8 cellular contexts compared by ENCODE assay signal in the genomic region with DNA sequence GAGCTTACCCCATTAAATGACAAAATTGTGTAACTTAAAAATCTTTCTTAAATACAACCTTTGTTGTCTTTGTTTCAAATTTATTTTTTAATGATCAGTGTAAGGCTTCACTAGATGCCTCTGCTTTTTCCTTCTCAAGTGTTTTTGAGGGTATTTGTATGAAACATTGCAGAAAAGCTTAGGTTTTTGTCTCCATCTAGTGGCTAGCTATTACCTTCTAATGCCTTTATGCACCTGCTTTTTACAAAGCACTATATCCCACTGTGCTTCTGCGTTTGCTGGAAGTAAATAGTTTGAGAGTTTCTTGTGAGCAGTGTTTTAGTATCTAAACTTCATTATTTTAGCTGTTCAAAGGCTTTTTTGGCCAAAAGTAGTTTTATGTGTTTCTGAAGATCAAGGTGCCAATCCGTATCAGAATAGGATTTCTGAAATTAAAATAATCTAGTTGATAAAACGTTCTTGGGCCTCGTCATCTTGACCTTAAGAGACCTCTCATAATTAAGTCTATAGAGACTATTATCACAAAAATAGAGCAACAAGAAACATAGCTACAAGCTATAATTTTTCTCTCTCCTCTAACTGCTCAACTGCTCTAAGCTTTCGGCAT. TPM values are rescaled to one million over a fixed set of nuclear protein-coding genes. Genes with fewer than 3 reads are reported as not detected.
DNase-seq lines count a peak whose midpoint lies in the region; ATAC-seq and TF ChIP-seq lines count a peak whose summit lies in the region.

No MANE protein-coding gene starts in this region.

- no peak overlapping the region for H3K4me3 ChIP-seq in left lung
- H3K4me3 ChIP-seq in MG63 = no peak overlapping the region

- peak; percentile 79 for ATAC-seq in left lung
- no peak for ATAC-seq in GM19452 (IDR thresholded peaks at IDR 0.05; ENCODE audit: unreplicated experiment)

- no peaks in the 10 kb centered on the region for H3K4me1 ChIP-seq in left lung

- TF ChIP-seq CTCF in left lung (IDR thresholded peaks at IDR 0.05) = peak; percentile 42 to 52

- H3K27me3 ChIP-seq in left lung = no peaks in the 10 kb centered on the region
- H3K27me3 ChIP-seq in MG63 = no peaks in the 10 kb centered on the region

- DNase-seq in DMS79 treated with DMSO at 0.1 percent for 48 hours (lab: John Stamatoyannopoulos, UW) = peak; percentile 61
- peak; percentile 30 for DNase-seq in HS-27A (ENCODE audit: low read depth)
- peak; percentile 82 for DNase-seq in NCI-H82 (lab: John Stamatoyannopoulos, UW)
- peak; percentile 19 for DNase-seq in central memory CD4-positive, alpha-beta T cell
- no peak for DNase-seq in left lung
- DNase-seq in MG63 = no peak
- no peak for DNase-seq in stimulated activated CD4-positive, alpha-beta T cell treated with anti-CD3 and anti-CD28 coated beads, Interleukin-4, amount 100 ng/mL, for 1 hour

- H3K9me3 ChIP-seq in left lung = peaks cover 0 to 5% of the 10 kb centered on the region in 2 donors
- H3K9me3 ChIP-seq in MG63 = no peaks in the 10 kb centered on the region; the same call in 1 of the 2 replicates

- H3K36me3 ChIP-seq in left lung (peaks cover 0 to 44% of the 10 kb centered on the region in 2 donors), MG63 (peaks cover 42% of the 10 kb centered on the region)

- no peak overlapping the region for H3K27ac ChIP-seq in left lung

- intact Hi-C loops in left lung (cut with DNase I) = no loop called here

RNA-seq across cellular contexts. Expression of a gene that starts 47.0 kb away (rescaled TPM):
- total RNA-seq in left lung = 10 to 100 TPM; 37.2 to 37.5 TPM
- 26.2 and 29.0 TPM in 2 replicates for total RNA-seq in MG63 (2014; rRNA removed; shearing (Covaris generic); ENCODE audit: low replicate concordance)

RNA-seq across cellular contexts. Expression of a gene that starts 56.2 kb away (rescaled TPM):
- 1 to 10 TPM in 1 of 2 donors, under 1 TPM in 1; 0.61 to 2.4 TPM for total RNA-seq in left lung
- total RNA-seq in MG63 (2014; rRNA removed; shearing (Covaris generic); ENCODE audit: low replicate concordance) = 0.89 TPM in 1 of 2 replicates, not detected in the other

Comparison
In these comparisons a context has a peak if more than half of its experiments do, and no peak if none do; other contexts are left out.
1. DNase-seq: peak in DMS79 treated with DMSO at 0.1 percent for 48 hours (single experiment), HS-27A (single experiment), NCI-H82 (single experiment) and central memory CD4-positive, alpha-beta T cell (single experiment); none in left lung (0 of 2), MG63 (single experiment) and stimulated activated CD4-positive, alpha-beta T cell treated with anti-CD3 and anti-CD28 coated beads, Interleukin-4, amount 100 ng/mL, for 1 hour (single experiment).